Comparison of ENCODE assay signal across 8 cellular contexts in genomic region chr2:71223767-71224333, GRCh38. TPM values are rescaled to one million over a fixed set of nuclear protein-coding genes. Genes with fewer than 3 reads are reported as not detected.
DNase-seq lines count a peak whose midpoint lies in the region; ATAC-seq and TF ChIP-seq lines count a peak whose summit lies in the region.

No MANE protein-coding gene starts in this region.

- H3K9ac ChIP-seq in neuronal stem cell (ENCODE audit: low read depth, low read length, poor library complexity), result no peak overlapping the region

- no peak overlapping the region for H2AFZ ChIP-seq in neuronal stem cell (ENCODE audit: low read length)

- H2BK120ac ChIP-seq in neuronal stem cell (ENCODE audit: low read depth, low read length), result no peak overlapping the region

- H3K9me3 ChIP-seq in RWPE2 (ENCODE audit: severe bottlenecking), result no peaks in the 10 kb centered on the region
- H3K9me3 ChIP-seq in neuronal stem cell (replicated peaks in 1 of 2; ENCODE audit: control insufficient read depth in 2 of 2, insufficient read depth in 1 of 2, low read depth in 1 of 2, low read length in 2 of 2), result no peaks in the 10 kb centered on the region

- no peak overlapping the region for H3K4ac ChIP-seq in neuronal stem cell (ENCODE audit: low read length)

- no peak overlapping the region for H3K18ac ChIP-seq in neuronal stem cell (ENCODE audit: low read length)

- no peak overlapping the region for H4K91ac ChIP-seq in neuronal stem cell (ENCODE audit: low read depth, low read length, poor library complexity)

- H3K36me3 ChIP-seq in RWPE2 (ENCODE audit: low read depth) (no peaks in the 10 kb centered on the region), neuronal stem cell (replicated peaks in 1 of 2; ENCODE audit: control insufficient read depth in 2 of 2, insufficient read depth in 2 of 2, low read length in 2 of 2) (no peaks in the 10 kb centered on the region)

- H2BK12ac ChIP-seq in neuronal stem cell (ENCODE audit: low read length), result no peak overlapping the region

- ATAC-seq in RWPE2 (ENCODE audit: low read depth) (no peak), HG03460 (IDR thresholded peaks at IDR 0.05; ENCODE audit: unreplicated experiment) (no peak), HG03442 (IDR thresholded peaks at IDR 0.05; ENCODE audit: unreplicated experiment) (no peak), HG02623 (IDR thresholded peaks at IDR 0.05; ENCODE audit: unreplicated experiment) (no peak)

- TF ChIP-seq CTCF in RWPE2 (IDR thresholded peaks at IDR 0.05; ENCODE audit: poor library complexity, severe bottlenecking) (peak; percentile 66), fibroblast of mammary gland (conservative IDR thresholded peaks at IDR 0.05; ENCODE audit: control insufficient read depth, insufficient read depth, low read depth, low read length) (peak; percentile 48)

- H2AK5ac ChIP-seq in neuronal stem cell (ENCODE audit: low read depth, low read length), result no peak overlapping the region

- no peak overlapping the region for H2BK5ac ChIP-seq in neuronal stem cell (ENCODE audit: low read length)

- H3K4me3 ChIP-seq in RWPE2 (ENCODE audit: severe bottlenecking) (no peak overlapping the region), fibroblast of mammary gland (ENCODE audit: control insufficient read depth, low read depth, low read length) (no peak overlapping the region), neuronal stem cell (ENCODE audit: low read length in 2 of 2) (no peak overlapping the region)

- no peaks in the 10 kb centered on the region for H3K79me1 ChIP-seq in neuronal stem cell (ENCODE audit: low read depth, low read length)

- H3K4me1 ChIP-seq in RWPE2 (ENCODE audit: insufficient read depth, poor library complexity, severe bottlenecking), result peaks cover 4% of the 10 kb centered on the region
- no peaks in the 10 kb centered on the region for H3K4me1 ChIP-seq in neuronal stem cell (ENCODE audit: control insufficient read depth in 2 of 2, insufficient read depth in 1 of 2, low read depth in 1 of 2, low read length in 2 of 2)

- no peak overlapping the region for H4K8ac ChIP-seq in neuronal stem cell (ENCODE audit: low read depth, low read length)

- no peak overlapping the region for H3K27ac ChIP-seq in RWPE2 (ENCODE audit: poor library complexity, severe bottlenecking)
- no peak overlapping the region for H3K27ac ChIP-seq in neuronal stem cell (replicated peaks; ENCODE audit: low read length)

- H3K27me3 ChIP-seq in RWPE2 (ENCODE audit: insufficient read depth, poor library complexity, severe bottlenecking) (no peaks in the 10 kb centered on the region), neuronal stem cell (ENCODE audit: control insufficient read depth in 3 of 3, insufficient read depth in 3 of 3, low read depth in 1 of 3, low read length in 3 of 3) (peaks cover 0 to 9% (median 0%) of the 10 kb centered on the region in 3 experiments)

- no peak overlapping the region for H3K4me2 ChIP-seq in neuronal stem cell (ENCODE audit: insufficient read depth, low read length, poor library complexity, severe bottlenecking)

- in situ Hi-C loops in KBM-7 (cut with MboI; ENCODE audit: low pct_unique_long_range_greater_than_20kb, low sequenced_read_pairs), result no loop called here

- DNase-seq in DMS153 (lab: John Stamatoyannopoulos, UW) (peak; percentile 32), KBM-7 (peak; percentile 28), RWPE2 (ENCODE audit: low spot score) (peak; percentile 61), fibroblast of mammary gland (ENCODE audit: low read depth) (peak; percentile 46), neuronal stem cell (ENCODE audit: low spot score) (peak; percentile 48)

- no peak overlapping the region for H2BK15ac ChIP-seq in neuronal stem cell (ENCODE audit: low read length)

- no peak overlapping the region for H3K23ac ChIP-seq in neuronal stem cell (ENCODE audit: low read depth, low read length, poor library complexity)

- WGBS in neuronal stem cell (ENCODE audit: extremely low coverage in 2 of 2, insufficient read length in 2 of 2, insufficient replicate concordance in 1 of 2), 2 donors, result no CpG with 5 or more reads among the region's 3 CpGs

- H3K14ac ChIP-seq in neuronal stem cell (ENCODE audit: low read length), result no peak overlapping the region

RNA-seq across cellular contexts. Expression of gene PAIP2B, which starts 3.1 kb away (rescaled TPM):
- polyA plus RNA-seq in neuronal stem cell (2013, experiment 1 of 2), result 8.8 TPM
- 9.1 TPM for polyA plus RNA-seq in neuronal stem cell (2013, experiment 2 of 2)
